In the genomic region with DNA sequence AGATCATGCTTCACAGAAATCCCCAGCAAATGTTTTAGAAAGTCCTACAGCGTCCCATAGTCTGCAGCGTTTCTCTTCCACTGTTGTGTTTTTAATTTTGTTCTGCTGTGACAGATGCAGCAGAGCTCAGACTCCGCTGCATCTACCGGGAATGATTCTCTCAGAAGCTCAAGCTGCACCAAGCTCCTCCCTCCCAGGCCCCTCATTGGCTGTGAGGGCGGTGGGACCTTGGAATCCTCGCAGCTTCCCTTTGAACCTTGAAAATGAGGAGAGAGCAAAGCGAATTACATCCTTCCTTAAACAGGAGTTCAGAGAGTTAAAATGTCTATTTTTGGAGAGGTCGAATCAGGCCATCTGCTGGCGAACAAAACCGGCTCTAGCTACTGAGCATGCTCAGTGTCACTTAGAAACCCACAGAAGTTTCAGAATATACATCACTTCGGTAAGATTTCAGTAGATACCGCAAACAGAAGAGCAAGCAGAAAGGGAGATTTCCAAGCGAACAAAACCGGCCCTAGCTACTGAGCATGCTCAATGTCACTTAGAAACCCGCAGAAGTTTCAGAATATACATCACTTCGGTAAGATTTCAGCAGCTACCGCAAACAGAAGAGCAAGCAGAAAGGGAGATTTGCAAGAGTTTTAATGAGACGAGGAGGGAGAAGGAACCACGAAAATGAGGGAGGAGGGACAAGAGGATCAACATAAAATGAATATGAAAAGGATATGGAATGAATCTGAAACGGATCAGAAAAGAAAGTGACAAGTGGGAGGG, we compare ENCODE assay signal across 9 cellular contexts. TPM values are rescaled to one million over a fixed set of nuclear protein-coding genes. Genes with fewer than 3 reads are reported as not detected.
DNase-seq lines count a peak whose midpoint lies in the region; ATAC-seq and TF ChIP-seq lines count a peak whose summit lies in the region.
"Had no signal": no experiment of that assay in that cellular context is flagged by ENCODE, and none has a peak within 500 bp of the region (broad histone marks: within the 10 kb centered on the region; RNA-seq: fewer than 3 reads in every experiment).

ABCD2 (minus strand) TSS at position 144 of the 774 bp plus-strand sequence. CDS start 188 bp downstream, outside the sequence.

- H3K36me3 Mint-ChIP-seq in CD4-positive, CD25-positive, alpha-beta regulatory T cell: no peaks in the 10 kb centered on the region
- H3K36me3 Mint-ChIP-seq in endothelial cell (ENCODE audit: low read depth, unreplicated experiment) (peaks cover 5% of the 10 kb centered on the region), mesothelial cell of epicardium (no peaks in the 10 kb centered on the region)

- H3K27me3 Mint-ChIP-seq in CD4-positive, CD25-positive, alpha-beta regulatory T cell: no peaks in the 10 kb centered on the region
- H3K27me3 Mint-ChIP-seq in endothelial cell (ENCODE audit: unreplicated experiment) (no peaks in the 10 kb centered on the region), mesothelial cell of epicardium (ENCODE audit: low read depth) (peaks cover 2% of the 10 kb centered on the region)
- H3K27me3 Mint-ChIP-seq: stimulated activated naive CD8-positive, alpha-beta T cell treated with anti-CD3 and anti-CD28 coated beads, Interleukin-15, Interleukin-2, amounts not matched to agents 100 ng/mL and 50 ng/mL, for 24 hours had no signal

- DNase-seq in CD4-positive, CD25-positive, alpha-beta regulatory T cell: peak; percentile 67 to 94 (median 84)
- peak; percentile 60 for DNase-seq in NK-92 treated with Interleukin-12 subunit alpha and Interleukin-12 subunit beta, amount 100 ng/mL, for 24 hours (lab: John Stamatoyannopoulos, UW)
- peak; percentile 28 to 51 (median 36) for DNase-seq in activated CD8-positive, alpha-beta memory T cell treated with anti-CD3 and anti-CD28 coated beads for 48 hours (ENCODE audit: low read depth in 2 of 3, low spot score in 2 of 3)
- DNase-seq in endothelial cell (ENCODE audit: low spot score): peak; percentile 64
- DNase-seq in mesothelial cell of epicardium (ENCODE audit: low spot score in 2 of 2, unreplicated experiment in 2 of 2): peak; percentile 32 to 65
- DNase-seq in stimulated activated CD8-positive, alpha-beta memory T cell treated with anti-CD3 and anti-CD28 coated beads, Interleukin-2, amount 100 ng/mL, for 1 hour (ENCODE audit: low read depth in 2 of 2): peak; percentile 33 to 45

- peaks cover 63% of the 10 kb centered on the region for H3K4me1 ChIP-seq in CD4-positive, CD25-positive, alpha-beta regulatory T cell (ENCODE audit: control insufficient read depth, insufficient read depth, low read length, poor library complexity, severe bottlenecking)

- H3K9me3 Mint-ChIP-seq in CD4-positive, CD25-positive, alpha-beta regulatory T cell: no peaks in the 10 kb centered on the region
- H3K9me3 Mint-ChIP-seq in endothelial cell (ENCODE audit: unreplicated experiment): no peaks in the 10 kb centered on the region
- no peaks in the 10 kb centered on the region for H3K9me3 Mint-ChIP-seq in mesothelial cell of epicardium
- H3K9me3 Mint-ChIP-seq: stimulated activated naive CD8-positive, alpha-beta T cell treated with anti-CD3 and anti-CD28 coated beads, Interleukin-15, Interleukin-2, amounts not matched to agents 100 ng/mL and 50 ng/mL, for 24 hours had no signal

- peak within 1 kb of the TSS; percentile 99 for H3K4me3 ChIP-seq in CD4-positive, CD25-positive, alpha-beta regulatory T cell (ENCODE audit: low read depth, low read length)

- H3K27me3 ChIP-seq in CD4-positive, CD25-positive, alpha-beta regulatory T cell (ENCODE audit: control insufficient read depth, insufficient read depth, low read length): no peaks in the 10 kb centered on the region

- peak; percentile 81 to 82 for ATAC-seq in CD4-positive, CD25-positive, alpha-beta regulatory T cell (ENCODE audit: low read depth in 2 of 2)
- ATAC-seq in GM19397 (IDR thresholded peaks at IDR 0.05; ENCODE audit: unreplicated experiment): peak; percentile 75
- peak; percentile 76 for ATAC-seq in HG03521 (IDR thresholded peaks at IDR 0.05; ENCODE audit: unreplicated experiment)

- peaks cover 10 to 39% (median 25%) of the 10 kb centered on the region in 4 donors for H3K4me1 Mint-ChIP-seq in CD4-positive, CD25-positive, alpha-beta regulatory T cell
- H3K4me1 Mint-ChIP-seq in endothelial cell (ENCODE audit: unreplicated experiment) (peaks cover 4% of the 10 kb centered on the region), mesothelial cell of epicardium (peaks cover 4% of the 10 kb centered on the region)

- H3K36me3 ChIP-seq in CD4-positive, CD25-positive, alpha-beta regulatory T cell (ENCODE audit: control insufficient read depth, insufficient read depth, low read length): no peaks in the 10 kb centered on the region

- H3K27ac ChIP-seq in CD4-positive, CD25-positive, alpha-beta regulatory T cell (ENCODE audit: insufficient read depth, low read length, poor library complexity, severe bottlenecking): peak within 1 kb of the TSS; percentile 92

- TF ChIP-seq CTCF in endothelial cell (IDR thresholded peaks at IDR 0.05; ENCODE audit: unreplicated experiment) (no peak), mesothelial cell of epicardium (IDR thresholded peaks at IDR 0.05; ENCODE audit: unreplicated experiment) (no peak)

- H3K27ac Mint-ChIP-seq in CD4-positive, CD25-positive, alpha-beta regulatory T cell: no peak within 1 kb of the TSS
- peak within 1 kb of the TSS; percentile 69 for H3K27ac Mint-ChIP-seq in endothelial cell (ENCODE audit: unreplicated experiment)
- H3K27ac Mint-ChIP-seq in mesothelial cell of epicardium: peak within 1 kb of the TSS; percentile 81

- no peaks in the 10 kb centered on the region for H3K9me3 ChIP-seq in CD4-positive, CD25-positive, alpha-beta regulatory T cell (ENCODE audit: control insufficient read depth in 2 of 2, low read length in 2 of 2)

- no peak within 1 kb of the TSS for H3K4me3 Mint-ChIP-seq in CD4-positive, CD25-positive, alpha-beta regulatory T cell
- H3K4me3 Mint-ChIP-seq in endothelial cell (ENCODE audit: unreplicated experiment) (peak within 1 kb of the TSS; percentile 54), mesothelial cell of epicardium (no peak within 1 kb of the TSS)
- H3K4me3 Mint-ChIP-seq: stimulated activated naive CD8-positive, alpha-beta T cell treated with anti-CD3 and anti-CD28 coated beads, Interleukin-15, Interleukin-2, amounts not matched to agents 100 ng/mL and 50 ng/mL, for 24 hours had no signal

RNA-seq across cellular contexts. Expression of gene ABCD2, which starts in this region (rescaled TPM):
- total RNA-seq in CD4-positive, CD25-positive, alpha-beta regulatory T cell: 8.8 TPM
- polyA plus RNA-seq in CD4-positive, CD25-positive, alpha-beta regulatory T cell: 10 to 100 TPM in 1 of 4 donors, 1 to 10 TPM in 3; 6.4 to 11.9 (median 7.9) TPM
- not detected for total RNA-seq in endothelial cell (ENCODE audit: unreplicated experiment)
- total RNA-seq in mesothelial cell of epicardium: 0.29 to 0.41 TPM (median 0.34 TPM) in 3 replicates

Comparison
In these comparisons a context has a peak if more than half of its experiments do, and no peak if none do; other contexts are left out.
1. Peak in every context shown above with its lines: DNase-seq, ATAC-seq, H3K4me3 ChIP-seq and H3K27ac ChIP-seq.
2. Peak in DNase-seq in endothelial cell; RNA of the gene not detected or under 1 TPM.
3. Peak in DNase-seq in mesothelial cell of epicardium; RNA of the gene not detected or under 1 TPM.
4. H3K27ac Mint-ChIP-seq: peak in endothelial cell (single experiment) and mesothelial cell of epicardium (single experiment); none in CD4-positive, CD25-positive, alpha-beta regulatory T cell (0 of 3).